ENCODE assay signal across 9 cellular contexts in genomic region chr2:238370482-238371372, GRCh38. TPM values are rescaled to one million over a fixed set of nuclear protein-coding genes. Genes with fewer than 3 reads are reported as not detected.
DNase-seq lines count a peak whose midpoint lies in the region; ATAC-seq, FAIRE-seq and TF ChIP-seq lines count a peak whose summit lies in the region.
"Had no signal": no experiment of that assay in that cellular context is flagged by ENCODE, and none has a peak within 500 bp of the region (broad histone marks: within the 10 kb centered on the region; RNA-seq: fewer than 3 reads in every experiment).

No MANE protein-coding gene starts in this region.

- WGBS in testis, 2 donors, result 54 to 70% methylated on average over 15 of the region's 15 CpGs

- H3K4me1 ChIP-seq in A673 (ENCODE audit: insufficient read depth, low read length, poor library complexity, severe bottlenecking) (no peaks in the 10 kb centered on the region), testis (peaks cover 13% of the 10 kb centered on the region)

- H3K9me3 ChIP-seq in A673 (ENCODE audit: low read depth, low read length, poor library complexity, severe bottlenecking) (no peaks in the 10 kb centered on the region), testis (no peaks in the 10 kb centered on the region)

- POLR2A ChIA-PET in A673 (lab: Charles Lee; ENCODE audit: low non-redundant PET), result no interaction called here

- H3K4me3 ChIP-seq in A673 (ENCODE audit: low read depth, low read length, poor library complexity, severe bottlenecking), result no peak overlapping the region
- H3K4me3 ChIP-seq in testis, result no peak overlapping the region

- peak; percentile 66 for DNase-seq in A673 (ENCODE audit: low spot score)
- DNase-seq in NCI-H2196 treated with DMSO at 0.1 percent for 48 hours (lab: John Stamatoyannopoulos, UW; ENCODE audit: unreplicated experiment), result peak; percentile 31
- DNase-seq in activated CD4-positive, alpha-beta T cell treated with anti-CD3 and anti-CD28 coated beads, Interleukin-2, amount 50 U/mL, for 1 hour, result peak; percentile 34
- no peak for DNase-seq in natural killer cell treated with Interleukin-12 subunit alpha and Interleukin-12 subunit beta and Interleukin-15 and Interleukin-18, amount 100 ng/mL, for 72 hours (ENCODE audit: low spot score)
- DNase-seq in testis, result peak; percentile 73

- H3K36me3 ChIP-seq in A673 (ENCODE audit: insufficient read depth, low read length, poor library complexity, severe bottlenecking), result no peaks in the 10 kb centered on the region
- no peaks in the 10 kb centered on the region for H3K36me3 ChIP-seq in testis (ENCODE audit: low read depth, missing control alignments)

- TF ChIP-seq CTCF in A673 (conservative IDR thresholded peaks at IDR 0.05; ENCODE audit: low read depth, low read length), result peak; percentile 69
- TF ChIP-seq CTCF in GM12872 (IDR thresholded peaks at IDR 0.05; ENCODE audit: insufficient read depth, low read depth, low read length), result peak; percentile 67
- TF ChIP-seq CTCF in testis (IDR thresholded peaks at IDR 0.05), result peak; percentile 48 to 61 (median 58)

- no peak for TF ChIP-seq POLR2A in testis (IDR thresholded peaks at IDR 0.05)

- CTCF ChIA-PET in A673 (lab: Charles Lee), result interaction anchor here (1.0 to 1.7 kb wide), 2 partner anchors 94 to 414 kb away, joined by 3 to 9 read pairs; no protein-coding TSS in a partner anchor

- intact Hi-C loops in A673 (cut with micrococcal nuclease; ENCODE audit: unreplicated experiment), result loop anchor here (2.0 kb wide), 2 partner anchors 92 to 414 kb away; no protein-coding TSS in a partner anchor
- intact Hi-C loops in testis (cut with DNase I; ENCODE audit: low total_unique reads), result no loop called here

- peak overlapping the region in 1 of 2 donors; percentile 24 for H3K27ac Mint-ChIP-seq in natural killer cell treated with Interleukin-12 subunit alpha and Interleukin-12 subunit beta and Interleukin-15 and Interleukin-18, amount 100 ng/mL, for 72 hours

- H3K36me3 Mint-ChIP-seq in natural killer cell treated with Interleukin-12 subunit alpha and Interleukin-12 subunit beta and Interleukin-15 and Interleukin-18, amount 100 ng/mL, for 72 hours, result no peaks in the 10 kb centered on the region

- peak; percentile 86 to 87 for ATAC-seq in natural killer cell treated with Interleukin-12 subunit alpha and Interleukin-12 subunit beta and Interleukin-15 and Interleukin-18, amount 100 ng/mL, for 72 hours
- ATAC-seq in GM21526 (IDR thresholded peaks at IDR 0.05; ENCODE audit: low FRiP score, unreplicated experiment), result no peak

- FAIRE-seq in endometrium (lab: Jason Lieb, UNC), result peak; percentile 57

- H3K4me3 Mint-ChIP-seq in natural killer cell treated with Interleukin-12 subunit alpha and Interleukin-12 subunit beta and Interleukin-15 and Interleukin-18, amount 100 ng/mL, for 72 hours, result no peak overlapping the region
- H3K4me3 Mint-ChIP-seq: mesothelial cell of epicardium had no signal

- H3K9me3 Mint-ChIP-seq in natural killer cell treated with Interleukin-12 subunit alpha and Interleukin-12 subunit beta and Interleukin-15 and Interleukin-18, amount 100 ng/mL, for 72 hours, result no peaks in the 10 kb centered on the region

- BruUV-seq in A673 (replicated peaks; lab: Mats Ljungman, UMichigan), result no TSS peak

- H3K27me3 ChIP-seq in A673 (replicated peaks; ENCODE audit: insufficient read depth, low read depth, low read length, poor library complexity), result no peaks in the 10 kb centered on the region
- no peaks in the 10 kb centered on the region for H3K27me3 ChIP-seq in testis

- peaks cover 7 to 8% of the 10 kb centered on the region in 2 donors for H3K4me1 Mint-ChIP-seq in natural killer cell treated with Interleukin-12 subunit alpha and Interleukin-12 subunit beta and Interleukin-15 and Interleukin-18, amount 100 ng/mL, for 72 hours (ENCODE audit: low read depth in 2 of 2)

- no peaks in the 10 kb centered on the region for H3K27me3 Mint-ChIP-seq in natural killer cell treated with Interleukin-12 subunit alpha and Interleukin-12 subunit beta and Interleukin-15 and Interleukin-18, amount 100 ng/mL, for 72 hours

- H3K27ac ChIP-seq in A673 (ENCODE audit: low read depth, low read length, poor library complexity, severe bottlenecking) (no peak overlapping the region), testis (peak overlapping the region in 1 of 2 donors; percentile 65)

RNA-seq across cellular contexts. Expression of gene TRAF3IP1, which starts 50.4 kb away (rescaled TPM):
- 23.0 and 24.5 TPM in 2 replicates for total RNA-seq in A673 (2021)
- 10 to 100 TPM in 1 of 2 donors, 1 to 10 TPM in 1; 7.9 to 10.6 TPM for total RNA-seq in natural killer cell treated with Interleukin-12 subunit alpha and Interleukin-12 subunit beta and Interleukin-15 and Interleukin-18, amount 100 ng/mL, for 72 hours
- 10 to 100 TPM; 22.1 to 38.0 TPM for total RNA-seq in testis
- 40.9 TPM for polyA plus RNA-seq in testis (ENCODE audit: insufficient read depth, low read depth, low replicate concordance)

RNA-seq across cellular contexts. Expression of gene ASB1, which starts 56.0 kb away (rescaled TPM):
- total RNA-seq in A673 (2021) (36.9 and 43.7 TPM in 2 replicates), testis (10 to 100 TPM; 31.4 to 41.9 TPM)
- total RNA-seq in natural killer cell treated with Interleukin-12 subunit alpha and Interleukin-12 subunit beta and Interleukin-15 and Interleukin-18, amount 100 ng/mL, for 72 hours, result 10 to 100 TPM; 50.2 to 63.3 TPM
- 52.5 TPM for polyA plus RNA-seq in testis (ENCODE audit: insufficient read depth, low read depth, low replicate concordance)
